In genomic region chr13:20953245-20953931, GRCh38 we compare ENCODE assay signal across 1 cellular context.
TF ChIP-seq lines count a peak whose summit lies in the region.

No MANE protein-coding gene starts in this region.

TF ChIP-seq in HepG2, 621 proteins besides CTCF, POLR2A, EP300 and RAD21 (continued from another document and continues in another):
- peak; percentile 64; the same call in 1 of the 2 replicates for TF ChIP-seq RFXAP (CRISPR knock-in tag; IDR thresholded peaks at IDR 0.05; ENCODE audit: borderline replicate concordance)
- TF ChIP-seq, protein P1, sequence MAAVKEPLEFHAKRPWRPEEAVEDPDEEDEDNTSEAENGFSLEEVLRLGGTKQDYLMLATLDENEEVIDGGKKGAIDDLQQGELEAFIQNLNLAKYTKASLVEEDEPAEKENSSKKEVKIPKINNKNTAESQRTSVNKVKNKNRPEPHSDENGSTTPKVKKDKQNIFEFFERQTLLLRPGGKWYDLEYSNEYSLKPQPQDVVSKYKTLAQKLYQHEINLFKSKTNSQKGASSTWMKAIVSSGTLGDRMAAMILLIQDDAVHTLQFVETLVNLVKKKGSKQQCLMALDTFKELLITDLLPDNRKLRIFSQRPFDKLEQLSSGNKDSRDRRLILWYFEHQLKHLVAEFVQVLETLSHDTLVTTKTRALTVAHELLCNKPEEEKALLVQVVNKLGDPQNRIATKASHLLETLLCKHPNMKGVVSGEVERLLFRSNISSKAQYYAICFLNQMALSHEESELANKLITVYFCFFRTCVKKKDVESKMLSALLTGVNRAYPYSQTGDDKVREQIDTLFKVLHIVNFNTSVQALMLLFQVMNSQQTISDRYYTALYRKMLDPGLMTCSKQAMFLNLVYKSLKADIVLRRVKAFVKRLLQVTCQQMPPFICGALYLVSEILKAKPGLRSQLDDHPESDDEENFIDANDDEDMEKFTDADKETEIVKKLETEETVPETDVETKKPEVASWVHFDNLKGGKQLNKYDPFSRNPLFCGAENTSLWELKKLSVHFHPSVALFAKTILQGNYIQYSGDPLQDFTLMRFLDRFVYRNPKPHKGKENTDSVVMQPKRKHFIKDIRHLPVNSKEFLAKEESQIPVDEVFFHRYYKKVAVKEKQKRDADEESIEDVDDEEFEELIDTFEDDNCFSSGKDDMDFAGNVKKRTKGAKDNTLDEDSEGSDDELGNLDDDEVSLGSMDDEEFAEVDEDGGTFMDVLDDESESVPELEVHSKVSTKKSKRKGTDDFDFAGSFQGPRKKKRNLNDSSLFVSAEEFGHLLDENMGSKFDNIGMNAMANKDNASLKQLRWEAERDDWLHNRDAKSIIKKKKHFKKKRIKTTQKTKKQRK (IDR thresholded peaks at IDR 0.05; ENCODE audit: low read length): no peak
- TF ChIP-seq ADNP (CRISPR knock-in tag; IDR thresholded peaks at IDR 0.05): peak; percentile 77
- peak; percentile 25 for TF ChIP-seq YY1 (IDR thresholded peaks at IDR 0.05; ENCODE audit: insufficient read depth, insufficient replicate concordance, low read depth, low read length)
- 0 out of 2 replicates have a peak, but pooled peaks have one; percentile 53 for TF ChIP-seq TP53 (CRISPR knock-in tag; conservative IDR thresholded peaks at IDR 0.05)
- no peak for TF ChIP-seq ZNF709 (CRISPR knock-in tag; IDR thresholded peaks at IDR 0.05)
- TF ChIP-seq, protein P2, sequence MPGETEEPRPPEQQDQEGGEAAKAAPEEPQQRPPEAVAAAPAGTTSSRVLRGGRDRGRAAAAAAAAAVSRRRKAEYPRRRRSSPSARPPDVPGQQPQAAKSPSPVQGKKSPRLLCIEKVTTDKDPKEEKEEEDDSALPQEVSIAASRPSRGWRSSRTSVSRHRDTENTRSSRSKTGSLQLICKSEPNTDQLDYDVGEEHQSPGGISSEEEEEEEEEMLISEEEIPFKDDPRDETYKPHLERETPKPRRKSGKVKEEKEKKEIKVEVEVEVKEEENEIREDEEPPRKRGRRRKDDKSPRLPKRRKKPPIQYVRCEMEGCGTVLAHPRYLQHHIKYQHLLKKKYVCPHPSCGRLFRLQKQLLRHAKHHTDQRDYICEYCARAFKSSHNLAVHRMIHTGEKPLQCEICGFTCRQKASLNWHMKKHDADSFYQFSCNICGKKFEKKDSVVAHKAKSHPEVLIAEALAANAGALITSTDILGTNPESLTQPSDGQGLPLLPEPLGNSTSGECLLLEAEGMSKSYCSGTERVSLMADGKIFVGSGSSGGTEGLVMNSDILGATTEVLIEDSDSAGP (CRISPR knock-in tag; IDR thresholded peaks at IDR 0.05; ENCODE audit: borderline replicate concordance): peak; percentile 53; the same call in 1 of the 2 replicates
- TF ChIP-seq MEIS1 (CRISPR knock-in tag; IDR thresholded peaks at IDR 0.05; ENCODE audit: borderline replicate concordance): no peak
- peak; percentile 92 for TF ChIP-seq ZMYM3 (CRISPR knock-in tag; IDR thresholded peaks at IDR 0.05)
- TF ChIP-seq ZNF614 (CRISPR knock-in tag; IDR thresholded peaks at IDR 0.05; ENCODE audit: borderline replicate concordance): peak; percentile 53; the same call in 1 of the 2 replicates
- TF ChIP-seq FOXA3 (CRISPR knock-in tag; IDR thresholded peaks at IDR 0.05): peak; percentile 96
- TF ChIP-seq ZNF772 (CRISPR knock-in tag; IDR thresholded peaks at IDR 0.05): 0 out of 2 replicates have a peak, but pooled peaks have one; percentile 33
- TF ChIP-seq ZNF564 (CRISPR knock-in tag; IDR thresholded peaks at IDR 0.05): peak; percentile 34; the same call in 1 of the 2 replicates
- peak; percentile 72 for TF ChIP-seq KDM6A (CRISPR knock-in tag; IDR thresholded peaks at IDR 0.05; ENCODE audit: low read depth)
- TF ChIP-seq ZNF430 (CRISPR knock-in tag; IDR thresholded peaks at IDR 0.05): peak; percentile 55; the same call in 1 of the 2 replicates
- TF ChIP-seq, protein P3, sequence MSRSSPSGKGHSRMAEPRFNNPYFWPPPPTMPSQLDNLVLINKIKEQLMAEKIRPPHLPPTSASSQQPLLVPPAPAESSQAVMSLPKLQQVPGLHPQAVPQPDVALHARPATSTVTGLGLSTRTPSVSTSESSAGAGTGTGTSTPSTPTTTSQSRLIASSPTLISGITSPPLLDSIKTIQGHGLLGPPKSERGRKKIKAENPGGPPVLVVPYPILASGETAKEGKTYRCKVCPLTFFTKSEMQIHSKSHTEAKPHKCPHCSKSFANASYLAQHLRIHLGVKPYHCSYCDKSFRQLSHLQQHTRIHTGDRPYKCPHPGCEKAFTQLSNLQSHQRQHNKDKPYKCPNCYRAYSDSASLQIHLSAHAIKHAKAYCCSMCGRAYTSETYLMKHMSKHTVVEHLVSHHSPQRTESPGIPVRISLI (CRISPR knock-in tag; IDR thresholded peaks at IDR 0.05; ENCODE audit: borderline replicate concordance): peak; percentile 97
- peak; percentile 80 for TF ChIP-seq RCOR2 (CRISPR knock-in tag; IDR thresholded peaks at IDR 0.05)
- TF ChIP-seq RXRB (CRISPR knock-in tag; IDR thresholded peaks at IDR 0.05; ENCODE audit: borderline replicate concordance): peak; percentile 84
- peak; percentile 27; the same call in 1 of the 2 replicates for TF ChIP-seq KDM3A (CRISPR knock-in tag; IDR thresholded peaks at IDR 0.05; ENCODE audit: low read depth)
- no peak for TF ChIP-seq ZNF777 (CRISPR knock-in tag; IDR thresholded peaks at IDR 0.05)
- no peak for TF ChIP-seq ZHX2 (IDR thresholded peaks at IDR 0.05; ENCODE audit: low read depth)
- no peak for TF ChIP-seq ZHX2 (CRISPR knock-in tag; IDR thresholded peaks at IDR 0.05; ENCODE audit: borderline replicate concordance)
- peak; percentile 16; the same call in 1 of the 2 replicates for TF ChIP-seq IKZF5 (CRISPR knock-in tag; IDR thresholded peaks at IDR 0.05)
- TF ChIP-seq ZMAT3 (CRISPR knock-in tag; conservative IDR thresholded peaks at IDR 0.05): no peak
- peak; percentile 92; the same call in 1 of the 2 replicates for TF ChIP-seq FOXJ3 (CRISPR knock-in tag; IDR thresholded peaks at IDR 0.05; ENCODE audit: borderline replicate concordance)
- no peak for TF ChIP-seq ZNF839 (CRISPR knock-in tag; IDR thresholded peaks at IDR 0.05; ENCODE audit: borderline replicate concordance)
- TF ChIP-seq ZNF496 (CRISPR knock-in tag; IDR thresholded peaks at IDR 0.05; ENCODE audit: insufficient replicate concordance): no peak
- TF ChIP-seq ZNF180 (CRISPR knock-in tag; IDR thresholded peaks at IDR 0.05; ENCODE audit: borderline replicate concordance, low read depth): no peak
- no peak for TF ChIP-seq CBX2 (IDR thresholded peaks at IDR 0.05; ENCODE audit: low read depth, low read length)
- no peak for TF ChIP-seq CBX2 (CRISPR knock-in tag; IDR thresholded peaks at IDR 0.05; ENCODE audit: low read depth)
- peak; percentile 32; the same call in 1 of the 2 replicates for TF ChIP-seq SMYD3 (CRISPR knock-in tag; IDR thresholded peaks at IDR 0.05)
- TF ChIP-seq CREB1 (IDR thresholded peaks at IDR 0.05): no peak
- peak; percentile 53 for TF ChIP-seq CREB1 (CRISPR knock-in tag; IDR thresholded peaks at IDR 0.05)
- peak; percentile 37; the same call in 1 of the 2 replicates for TF ChIP-seq ZNF800 (CRISPR knock-in tag; IDR thresholded peaks at IDR 0.05)
- TF ChIP-seq, protein P4, sequence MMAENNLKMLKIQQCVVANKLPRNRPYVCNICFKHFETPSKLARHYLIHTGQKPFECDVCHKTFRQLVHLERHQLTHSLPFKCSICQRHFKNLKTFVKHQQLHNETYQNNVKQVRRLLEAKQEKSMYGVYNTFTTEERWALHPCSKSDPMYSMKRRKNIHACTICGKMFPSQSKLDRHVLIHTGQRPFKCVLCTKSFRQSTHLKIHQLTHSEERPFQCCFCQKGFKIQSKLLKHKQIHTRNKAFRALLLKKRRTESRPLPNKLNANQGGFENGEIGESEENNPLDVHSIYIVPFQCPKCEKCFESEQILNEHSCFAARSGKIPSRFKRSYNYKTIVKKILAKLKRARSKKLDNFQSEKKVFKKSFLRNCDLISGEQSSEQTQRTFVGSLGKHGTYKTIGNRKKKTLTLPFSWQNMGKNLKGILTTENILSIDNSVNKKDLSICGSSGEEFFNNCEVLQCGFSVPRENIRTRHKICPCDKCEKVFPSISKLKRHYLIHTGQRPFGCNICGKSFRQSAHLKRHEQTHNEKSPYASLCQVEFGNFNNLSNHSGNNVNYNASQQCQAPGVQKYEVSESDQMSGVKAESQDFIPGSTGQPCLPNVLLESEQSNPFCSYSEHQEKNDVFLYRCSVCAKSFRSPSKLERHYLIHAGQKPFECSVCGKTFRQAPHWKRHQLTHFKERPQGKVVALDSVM (CRISPR knock-in tag; IDR thresholded peaks at IDR 0.05): 0 out of 2 replicates have a peak, but pooled peaks have one; percentile 45
- TF ChIP-seq KDM2A (CRISPR knock-in tag; IDR thresholded peaks at IDR 0.05; ENCODE audit: borderline replicate concordance, low read depth): no peak
- 0 out of 2 replicates have a peak, but pooled peaks have one; percentile 46 for TF ChIP-seq NKX3-1 (CRISPR knock-in tag; IDR thresholded peaks at IDR 0.05)
- no peak for TF ChIP-seq ZNF513 (CRISPR knock-in tag; conservative IDR thresholded peaks at IDR 0.05)
- peak; percentile 50; the same call in 1 of the 2 replicates for TF ChIP-seq FOXA1 (IDR thresholded peaks at IDR 0.05)
- TF ChIP-seq FOXA1 (CRISPR knock-in tag; IDR thresholded peaks at IDR 0.05): peak; percentile 92
- TF ChIP-seq FOXO1 (CRISPR knock-in tag; IDR thresholded peaks at IDR 0.05): peak; percentile 63
- TF ChIP-seq ZNF121 (CRISPR knock-in tag; IDR thresholded peaks at IDR 0.05): peak; percentile 100
- TF ChIP-seq KLF16 (CRISPR knock-in tag; IDR thresholded peaks at IDR 0.05): peak in 1 of 2 experiments; percentile 55; a peak in 1 of 4 replicates
- no peak for TF ChIP-seq HNRNPH1 (optimal IDR thresholded peaks at IDR 0.05; ENCODE audit: low read depth, low read length)
- peak; percentile 38; the same call in 1 of the 2 replicates for TF ChIP-seq YEATS4 (CRISPR knock-in tag; IDR thresholded peaks at IDR 0.05; ENCODE audit: borderline replicate concordance)
- TF ChIP-seq MEF2D (CRISPR knock-in tag; IDR thresholded peaks at IDR 0.05): peak; percentile 84
- peak; percentile 72; the same call in 1 of the 2 replicates for TF ChIP-seq HOXA5 (CRISPR knock-in tag; IDR thresholded peaks at IDR 0.05)
